8 cellular contexts compared by ENCODE assay signal in genomic region chr9:33076031-33076359, GRCh38. TPM values are rescaled to one million over a fixed set of nuclear protein-coding genes. Genes with fewer than 3 reads are reported as not detected.
DNase-seq lines count a peak whose midpoint lies in the region; ATAC-seq lines count a peak whose summit lies in the region.

No MANE protein-coding gene starts in this region.

- DNase-seq in EH (ENCODE audit: low read depth) (peak; percentile 40), aorta (no peak), hypothalamus (lab: John Stamatoyannopoulos, UW) (no peak)
- no peak for DNase-seq in Jurkat, Clone E6-1 (ENCODE audit: low read depth, low spot score)
- no peak for DNase-seq in central memory CD8-positive, alpha-beta T cell (ENCODE audit: low spot score in 2 of 2)
- DNase-seq in activated CD8-positive, alpha-beta memory T cell treated with anti-CD3 and anti-CD28 coated beads for 24 hours, result no peak

- ATAC-seq in central memory CD8-positive, alpha-beta T cell (replicated peaks; ENCODE audit: extremely low read depth, poor library complexity, severe bottlenecking), result peak; percentile 22
- ATAC-seq in aorta (ENCODE audit: low FRiP score) (peak; percentile 5), HG03095 (IDR thresholded peaks at IDR 0.05; ENCODE audit: unreplicated experiment) (no peak)

- peaks cover 43% of the 10 kb centered on the region for H3K36me3 Mint-ChIP-seq in central memory CD8-positive, alpha-beta T cell (ENCODE audit: insufficient read depth)

- H3K4me1 ChIP-seq in mesodermal cell (ENCODE audit: control insufficient read depth, insufficient read depth, low read length, poor library complexity, severe bottlenecking), result peaks cover 9% of the 10 kb centered on the region
- no peaks in the 10 kb centered on the region for H3K4me1 ChIP-seq in aorta (ENCODE audit: control insufficient read depth in 1 of 2, insufficient read depth in 2 of 2, low read length in 2 of 2)

- H3K9me3 ChIP-seq in mesodermal cell (ENCODE audit: control insufficient read depth, low read length) (no peaks in the 10 kb centered on the region), aorta (ENCODE audit: control insufficient read depth, low read length) (no peaks in the 10 kb centered on the region)

- H3K4me3 Mint-ChIP-seq in central memory CD8-positive, alpha-beta T cell, result peak overlapping the region; percentile 88

- no peaks in the 10 kb centered on the region for H3K27me3 ChIP-seq in aorta (ENCODE audit: control insufficient read depth in 1 of 2, insufficient read depth in 2 of 2, low read length in 1 of 2)

- H3K4me3 ChIP-seq in Jurkat, Clone E6-1 (ENCODE audit: low read length), result peak overlapping the region; percentile 81
- H3K4me3 ChIP-seq in mesodermal cell (ENCODE audit: extremely low read depth, insufficient read depth, low read length, poor library complexity, severe bottlenecking) (peak overlapping the region; percentile 92), aorta (ENCODE audit: low read length in 2 of 2) (peak overlapping the region; percentile 39 to 70)

- intact Hi-C loops in aorta (cut with DNase I), result loop anchor here in 1 of 2 donors (5.0 kb wide), 1 partner anchor 49 kb away; the partner anchor contains the start of gene DNAJA1

- H3K4me1 Mint-ChIP-seq in central memory CD8-positive, alpha-beta T cell, result peaks cover 42% of the 10 kb centered on the region

- H3K27ac Mint-ChIP-seq in central memory CD8-positive, alpha-beta T cell (ENCODE audit: low read depth), result peak overlapping the region; percentile 99

- no peaks in the 10 kb centered on the region for H3K27me3 Mint-ChIP-seq in central memory CD8-positive, alpha-beta T cell

- 2 to 5% methylated on average over 8 of the region's 8 CpGs for whole genome bisulfite sequencing in mesodermal cell (ENCODE audit: insufficient coverage in 2 of 2), 2 experiments
- WGBS in aorta, 2 donors, result 1 to 2% methylated on average over 8 of the region's 8 CpGs

- peaks cover 32% of the 10 kb centered on the region for H3K36me3 ChIP-seq in mesodermal cell (ENCODE audit: control insufficient read depth, insufficient read depth, low read length)
- H3K36me3 ChIP-seq in aorta (ENCODE audit: control insufficient read depth in 1 of 2, insufficient read depth in 2 of 2, low read length in 1 of 2), result peaks cover 0 to 4% of the 10 kb centered on the region in 2 donors

- no peaks in the 10 kb centered on the region for H3K9me3 Mint-ChIP-seq in central memory CD8-positive, alpha-beta T cell

- H3K27ac ChIP-seq in mesodermal cell (ENCODE audit: low read depth, low read length, severe bottlenecking) (peak overlapping the region; percentile 92), aorta (ENCODE audit: low read depth in 1 of 2, low read length in 2 of 2) (peak overlapping the region; percentile 63 to 94)

RNA-seq across cellular contexts. Expression of gene SMU1, which starts 0.5 kb away (rescaled TPM):
- polyA plus RNA-seq in Jurkat, Clone E6-1 (2012; ENCODE audit: insufficient read depth, insufficient read length), result 17.1 TPM
- polyA plus RNA-seq in mesodermal cell (2013, experiment 1 of 2), result 18.4 TPM
- 18.7 TPM for polyA plus RNA-seq in mesodermal cell (2013, experiment 2 of 2)
- 10 to 100 TPM; 15.8 to 18.7 TPM for total RNA-seq in aorta
- 1 to 10 TPM; 8.3 to 8.5 TPM for polyA plus RNA-seq in aorta

RNA-seq across cellular contexts. Expression of gene DNAJA1, which starts 50.9 kb away (rescaled TPM):
- 240 TPM for polyA plus RNA-seq in Jurkat, Clone E6-1 (2012; ENCODE audit: insufficient read depth, insufficient read length)
- polyA plus RNA-seq in mesodermal cell (2013, experiment 1 of 2), result 136 TPM
- polyA plus RNA-seq in mesodermal cell (2013, experiment 2 of 2), result 148 TPM
- total RNA-seq in aorta, result 100 to 1,000 TPM in 1 of 2 donors, 10 to 100 TPM in 1; 89.8 to 101 TPM
- polyA plus RNA-seq in aorta, result 10 to 100 TPM; 39.5 to 78.1 TPM
